In the genomic region with DNA sequence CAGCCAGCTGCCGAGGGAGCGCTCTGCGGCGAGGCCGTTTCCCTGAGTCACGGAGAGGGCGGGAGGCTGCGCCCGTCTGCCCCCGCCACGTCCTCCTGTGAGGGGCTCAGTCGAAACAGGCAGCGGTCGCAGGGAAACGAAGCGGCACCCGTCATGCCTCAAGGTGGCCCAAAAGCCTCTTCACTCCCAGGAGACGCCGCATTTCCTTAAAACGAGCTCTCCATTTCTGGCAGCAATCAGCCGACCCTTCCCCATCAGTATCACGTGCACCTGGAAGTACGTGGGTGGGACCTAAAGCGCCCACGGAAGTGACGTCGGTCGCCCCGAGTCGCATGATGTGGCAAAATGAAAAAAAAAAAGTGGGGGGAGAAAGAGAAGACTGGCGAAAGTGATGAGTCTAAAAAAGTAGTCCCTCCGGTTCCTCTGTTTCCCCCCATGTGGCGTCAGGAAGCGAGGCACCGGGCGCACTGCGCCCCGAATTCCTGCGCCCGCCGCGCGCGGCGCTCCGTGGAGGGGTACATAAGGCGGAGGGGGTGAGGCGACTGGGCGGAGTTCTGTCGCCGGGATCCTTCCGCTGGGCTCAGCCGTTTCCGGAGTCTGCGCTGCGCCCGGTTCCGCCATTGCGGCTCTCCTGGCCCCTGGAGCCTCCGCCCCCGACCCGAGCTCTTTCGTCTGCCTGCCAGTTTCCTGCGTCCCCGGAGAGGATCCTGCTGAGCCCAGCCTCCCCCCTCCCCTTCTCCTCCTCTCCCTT, we compare ENCODE assay signal across 1 cellular context.
A peak's percentile ranks its signal among the peaks of the same experiment; 100 is the strongest.
TF ChIP-seq lines count a peak whose summit lies in the region.

A gene (plus strand): TSS at position 583 of the 751 bp plus-strand sequence. CDS start 237 bp downstream, outside the sequence.

TF ChIP-seq in K562, 482 proteins besides CTCF, POLR2A, EP300 and RAD21 (continued from another document and continues in another):
- TF ChIP-seq, protein P1, sequence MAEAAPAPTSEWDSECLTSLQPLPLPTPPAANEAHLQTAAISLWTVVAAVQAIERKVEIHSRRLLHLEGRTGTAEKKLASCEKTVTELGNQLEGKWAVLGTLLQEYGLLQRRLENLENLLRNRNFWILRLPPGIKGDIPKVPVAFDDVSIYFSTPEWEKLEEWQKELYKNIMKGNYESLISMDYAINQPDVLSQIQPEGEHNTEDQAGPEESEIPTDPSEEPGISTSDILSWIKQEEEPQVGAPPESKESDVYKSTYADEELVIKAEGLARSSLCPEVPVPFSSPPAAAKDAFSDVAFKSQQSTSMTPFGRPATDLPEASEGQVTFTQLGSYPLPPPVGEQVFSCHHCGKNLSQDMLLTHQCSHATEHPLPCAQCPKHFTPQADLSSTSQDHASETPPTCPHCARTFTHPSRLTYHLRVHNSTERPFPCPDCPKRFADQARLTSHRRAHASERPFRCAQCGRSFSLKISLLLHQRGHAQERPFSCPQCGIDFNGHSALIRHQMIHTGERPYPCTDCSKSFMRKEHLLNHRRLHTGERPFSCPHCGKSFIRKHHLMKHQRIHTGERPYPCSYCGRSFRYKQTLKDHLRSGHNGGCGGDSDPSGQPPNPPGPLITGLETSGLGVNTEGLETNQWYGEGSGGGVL (CRISPR knock-in tag; IDR thresholded peaks at IDR 0.05), result no peak
- TF ChIP-seq, protein P2, sequence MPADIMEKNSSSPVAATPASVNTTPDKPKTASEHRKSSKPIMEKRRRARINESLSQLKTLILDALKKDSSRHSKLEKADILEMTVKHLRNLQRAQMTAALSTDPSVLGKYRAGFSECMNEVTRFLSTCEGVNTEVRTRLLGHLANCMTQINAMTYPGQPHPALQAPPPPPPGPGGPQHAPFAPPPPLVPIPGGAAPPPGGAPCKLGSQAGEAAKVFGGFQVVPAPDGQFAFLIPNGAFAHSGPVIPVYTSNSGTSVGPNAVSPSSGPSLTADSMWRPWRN (IDR thresholded peaks at IDR 0.05; ENCODE audit: low read depth), result peak; percentile 47; the same call in 1 of the 2 replicates
- TF ChIP-seq PHF8 (IDR thresholded peaks at IDR 0.05; ENCODE audit: borderline replicate concordance, low read length), result peak; percentile 91; the same call in 1 of the 2 replicates
- peak; percentile 54 for TF ChIP-seq E2F3 (CRISPR knock-in tag; IDR thresholded peaks at IDR 0.05)
- TF ChIP-seq ZFP36 (IDR thresholded peaks at IDR 0.05; ENCODE audit: low read depth, low read length, partially characterized antibody), result no peak
- TF ChIP-seq, protein P3, sequence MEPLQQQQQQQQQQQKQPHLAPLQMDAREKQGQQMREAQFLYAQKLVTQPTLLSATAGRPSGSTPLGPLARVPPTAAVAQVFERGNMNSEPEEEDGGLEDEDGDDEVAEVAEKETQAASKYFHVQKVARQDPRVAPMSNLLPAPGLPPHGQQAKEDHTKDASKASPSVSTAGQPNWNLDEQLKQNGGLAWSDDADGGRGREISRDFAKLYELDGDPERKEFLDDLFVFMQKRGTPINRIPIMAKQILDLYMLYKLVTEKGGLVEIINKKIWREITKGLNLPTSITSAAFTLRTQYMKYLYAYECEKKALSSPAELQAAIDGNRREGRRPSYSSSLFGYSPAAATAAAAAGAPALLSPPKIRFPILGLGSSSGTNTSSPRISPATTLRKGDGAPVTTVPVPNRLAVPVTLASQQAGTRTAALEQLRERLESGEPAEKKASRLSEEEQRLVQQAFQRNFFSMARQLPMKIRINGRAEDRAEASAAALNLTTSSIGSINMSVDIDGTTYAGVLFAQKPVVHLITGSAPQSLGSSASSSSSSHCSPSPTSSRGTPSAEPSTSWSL (CRISPR knock-in tag; IDR thresholded peaks at IDR 0.05; ENCODE audit: borderline replicate concordance), result peak; percentile 70; the same call in 1 of the 2 replicates
- 0 out of 2 replicates have a peak, but pooled peaks have one; percentile 6 for TF ChIP-seq FOXJ2 (tag; IDR thresholded peaks at IDR 0.05)
- no peak for TF ChIP-seq NR4A1 (CRISPR knock-in tag; IDR thresholded peaks at IDR 0.05)
- peak; percentile 67; the same call in 1 of the 2 replicates for TF ChIP-seq NR4A1 (tag; IDR thresholded peaks at IDR 0.05)
- peak; percentile 62 for TF ChIP-seq CBFA2T2 (conservative IDR thresholded peaks at IDR 0.05)
- no peak for TF ChIP-seq PHB2 (IDR thresholded peaks at IDR 0.05; ENCODE audit: low read depth)
- peak; percentile 93 for TF ChIP-seq SUPT5H (IDR thresholded peaks at IDR 0.05)
- peak; percentile 38; the same call in 1 of the 2 replicates for TF ChIP-seq MEF2A (IDR thresholded peaks at IDR 0.05; ENCODE audit: control insufficient read depth, low read depth, low read length)
- TF ChIP-seq ZNF507 (tag; conservative IDR thresholded peaks at IDR 0.05), result no peak
- peak; percentile 42 for TF ChIP-seq NFIC (IDR thresholded peaks at IDR 0.05)
- TF ChIP-seq RB1 (IDR thresholded peaks at IDR 0.05; ENCODE audit: low read depth), result peak; percentile 62
- peak; percentile 62; the same call in 1 of the 2 replicates for TF ChIP-seq ELF4 (CRISPR knock-in tag; IDR thresholded peaks at IDR 0.05)
- no peak for TF ChIP-seq WHSC1 (IDR thresholded peaks at IDR 0.05; ENCODE audit: low read length)
- TF ChIP-seq CEBPG (CRISPR knock-in tag; IDR thresholded peaks at IDR 0.05), result no peak
- TF ChIP-seq CEBPG (tag; conservative IDR thresholded peaks at IDR 0.05 in 1 of 2, IDR thresholded peaks at IDR 0.05 in 1 of 2), result peak in 1 of 2 experiments; percentile 43; a peak in 1 of 4 replicates
- TF ChIP-seq MAFF (IDR thresholded peaks at IDR 0.05; ENCODE audit: low read length), result peak; percentile 68
- TF ChIP-seq, protein P4, sequence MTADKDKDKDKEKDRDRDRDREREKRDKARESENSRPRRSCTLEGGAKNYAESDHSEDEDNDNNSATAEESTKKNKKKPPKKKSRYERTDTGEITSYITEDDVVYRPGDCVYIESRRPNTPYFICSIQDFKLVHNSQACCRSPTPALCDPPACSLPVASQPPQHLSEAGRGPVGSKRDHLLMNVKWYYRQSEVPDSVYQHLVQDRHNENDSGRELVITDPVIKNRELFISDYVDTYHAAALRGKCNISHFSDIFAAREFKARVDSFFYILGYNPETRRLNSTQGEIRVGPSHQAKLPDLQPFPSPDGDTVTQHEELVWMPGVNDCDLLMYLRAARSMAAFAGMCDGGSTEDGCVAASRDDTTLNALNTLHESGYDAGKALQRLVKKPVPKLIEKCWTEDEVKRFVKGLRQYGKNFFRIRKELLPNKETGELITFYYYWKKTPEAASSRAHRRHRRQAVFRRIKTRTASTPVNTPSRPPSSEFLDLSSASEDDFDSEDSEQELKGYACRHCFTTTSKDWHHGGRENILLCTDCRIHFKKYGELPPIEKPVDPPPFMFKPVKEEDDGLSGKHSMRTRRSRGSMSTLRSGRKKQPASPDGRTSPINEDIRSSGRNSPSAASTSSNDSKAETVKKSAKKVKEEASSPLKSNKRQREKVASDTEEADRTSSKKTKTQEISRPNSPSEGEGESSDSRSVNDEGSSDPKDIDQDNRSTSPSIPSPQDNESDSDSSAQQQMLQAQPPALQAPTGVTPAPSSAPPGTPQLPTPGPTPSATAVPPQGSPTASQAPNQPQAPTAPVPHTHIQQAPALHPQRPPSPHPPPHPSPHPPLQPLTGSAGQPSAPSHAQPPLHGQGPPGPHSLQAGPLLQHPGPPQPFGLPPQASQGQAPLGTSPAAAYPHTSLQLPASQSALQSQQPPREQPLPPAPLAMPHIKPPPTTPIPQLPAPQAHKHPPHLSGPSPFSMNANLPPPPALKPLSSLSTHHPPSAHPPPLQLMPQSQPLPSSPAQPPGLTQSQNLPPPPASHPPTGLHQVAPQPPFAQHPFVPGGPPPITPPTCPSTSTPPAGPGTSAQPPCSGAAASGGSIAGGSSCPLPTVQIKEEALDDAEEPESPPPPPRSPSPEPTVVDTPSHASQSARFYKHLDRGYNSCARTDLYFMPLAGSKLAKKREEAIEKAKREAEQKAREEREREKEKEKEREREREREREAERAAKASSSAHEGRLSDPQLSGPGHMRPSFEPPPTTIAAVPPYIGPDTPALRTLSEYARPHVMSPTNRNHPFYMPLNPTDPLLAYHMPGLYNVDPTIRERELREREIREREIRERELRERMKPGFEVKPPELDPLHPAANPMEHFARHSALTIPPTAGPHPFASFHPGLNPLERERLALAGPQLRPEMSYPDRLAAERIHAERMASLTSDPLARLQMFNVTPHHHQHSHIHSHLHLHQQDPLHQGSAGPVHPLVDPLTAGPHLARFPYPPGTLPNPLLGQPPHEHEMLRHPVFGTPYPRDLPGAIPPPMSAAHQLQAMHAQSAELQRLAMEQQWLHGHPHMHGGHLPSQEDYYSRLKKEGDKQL (CRISPR knock-in tag; IDR thresholded peaks at IDR 0.05; ENCODE audit: borderline replicate concordance), result no peak
- no peak for TF ChIP-seq ZNF174 (CRISPR knock-in tag; IDR thresholded peaks at IDR 0.05)
- no peak for TF ChIP-seq CREBBP (IDR thresholded peaks at IDR 0.05; ENCODE audit: low read depth, low read length)
- TF ChIP-seq, protein P5, sequence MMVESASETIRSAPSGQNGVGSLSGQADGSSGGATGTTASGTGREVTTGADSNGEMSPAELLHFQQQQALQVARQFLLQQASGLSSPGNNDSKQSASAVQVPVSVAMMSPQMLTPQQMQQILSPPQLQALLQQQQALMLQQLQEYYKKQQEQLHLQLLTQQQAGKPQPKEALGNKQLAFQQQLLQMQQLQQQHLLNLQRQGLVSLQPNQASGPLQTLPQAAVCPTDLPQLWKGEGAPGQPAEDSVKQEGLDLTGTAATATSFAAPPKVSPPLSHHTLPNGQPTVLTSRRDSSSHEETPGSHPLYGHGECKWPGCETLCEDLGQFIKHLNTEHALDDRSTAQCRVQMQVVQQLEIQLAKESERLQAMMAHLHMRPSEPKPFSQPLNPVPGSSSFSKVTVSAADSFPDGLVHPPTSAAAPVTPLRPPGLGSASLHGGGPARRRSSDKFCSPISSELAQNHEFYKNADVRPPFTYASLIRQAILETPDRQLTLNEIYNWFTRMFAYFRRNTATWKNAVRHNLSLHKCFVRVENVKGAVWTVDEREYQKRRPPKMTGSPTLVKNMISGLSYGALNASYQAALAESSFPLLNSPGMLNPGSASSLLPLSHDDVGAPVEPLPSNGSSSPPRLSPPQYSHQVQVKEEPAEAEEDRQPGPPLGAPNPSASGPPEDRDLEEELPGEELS (CRISPR knock-in tag; IDR thresholded peaks at IDR 0.05; ENCODE audit: borderline replicate concordance), result peak; percentile 62; the same call in 1 of the 2 replicates
- TF ChIP-seq, protein P6, sequence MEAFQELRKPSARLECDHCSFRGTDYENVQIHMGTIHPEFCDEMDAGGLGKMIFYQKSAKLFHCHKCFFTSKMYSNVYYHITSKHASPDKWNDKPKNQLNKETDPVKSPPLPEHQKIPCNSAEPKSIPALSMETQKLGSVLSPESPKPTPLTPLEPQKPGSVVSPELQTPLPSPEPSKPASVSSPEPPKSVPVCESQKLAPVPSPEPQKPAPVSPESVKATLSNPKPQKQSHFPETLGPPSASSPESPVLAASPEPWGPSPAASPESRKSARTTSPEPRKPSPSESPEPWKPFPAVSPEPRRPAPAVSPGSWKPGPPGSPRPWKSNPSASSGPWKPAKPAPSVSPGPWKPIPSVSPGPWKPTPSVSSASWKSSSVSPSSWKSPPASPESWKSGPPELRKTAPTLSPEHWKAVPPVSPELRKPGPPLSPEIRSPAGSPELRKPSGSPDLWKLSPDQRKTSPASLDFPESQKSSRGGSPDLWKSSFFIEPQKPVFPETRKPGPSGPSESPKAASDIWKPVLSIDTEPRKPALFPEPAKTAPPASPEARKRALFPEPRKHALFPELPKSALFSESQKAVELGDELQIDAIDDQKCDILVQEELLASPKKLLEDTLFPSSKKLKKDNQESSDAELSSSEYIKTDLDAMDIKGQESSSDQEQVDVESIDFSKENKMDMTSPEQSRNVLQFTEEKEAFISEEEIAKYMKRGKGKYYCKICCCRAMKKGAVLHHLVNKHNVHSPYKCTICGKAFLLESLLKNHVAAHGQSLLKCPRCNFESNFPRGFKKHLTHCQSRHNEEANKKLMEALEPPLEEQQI (IDR thresholded peaks at IDR 0.05), result peak; percentile 53; the same call in 1 of the 2 replicates
- no peak for TF ChIP-seq ZNF717 (CRISPR knock-in tag; IDR thresholded peaks at IDR 0.05)
